In the genomic region with DNA sequence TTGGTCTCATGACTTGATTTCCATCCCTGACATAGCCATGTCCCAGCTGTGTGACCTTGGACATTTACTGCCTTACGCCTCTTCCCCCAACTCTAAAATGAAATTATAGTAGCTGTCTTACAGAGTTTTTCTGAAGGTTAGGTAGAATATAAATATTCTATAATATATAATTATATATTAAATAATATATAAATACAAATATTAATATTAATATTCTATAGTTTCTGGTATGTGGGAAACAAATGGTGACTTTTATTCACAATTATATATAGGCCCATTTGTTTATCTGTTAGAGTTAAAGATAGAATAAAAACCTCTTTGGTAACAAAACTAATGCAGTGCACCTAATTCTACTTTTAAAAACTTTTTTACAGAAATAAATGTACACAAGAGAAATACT, we compare ENCODE assay signal across 12 cellular contexts. TPM values are rescaled to one million over a fixed set of nuclear protein-coding genes. Genes with fewer than 3 reads are reported as not detected.
DNase-seq lines count a peak whose midpoint lies in the region; ATAC-seq, FAIRE-seq and TF ChIP-seq lines count a peak whose summit lies in the region.
"Had no signal": no experiment of that assay in that cellular context is flagged by ENCODE, and none has a peak within 500 bp of the region (broad histone marks: within the 10 kb centered on the region; RNA-seq: fewer than 3 reads in every experiment).

No MANE protein-coding gene starts in this region.

- FAIRE-seq in K562 (lab: Jason Lieb, UNC) (no peak), urothelium cell line (lab: Jason Lieb, UNC) (no peak)

- no peaks in the 10 kb centered on the region for H3K9me1 ChIP-seq in K562 (ENCODE audit: control insufficient read depth, insufficient read depth, low read length)

- TF ChIP-seq EP300 in SK-N-SH (IDR thresholded peaks at IDR 0.05; ENCODE audit: borderline replicate concordance in 1 of 2, low read depth in 1 of 2, low read length in 1 of 2) (no peak), K562 (IDR thresholded peaks at IDR 0.05; ENCODE audit: low read length) (no peak)

- H3K36me3 Mint-ChIP-seq in neural crest cell (ENCODE audit: low read depth): peaks cover 4% of the 10 kb centered on the region

- no peak for TF ChIP-seq CTCF in SK-N-SH (IDR thresholded peaks at IDR 0.05)
- TF ChIP-seq CTCF in LNCaP clone FGC (IDR thresholded peaks at IDR 0.05; ENCODE audit: control insufficient read depth, extremely low read depth, insufficient read depth): no peak
- TF ChIP-seq CTCF in K562 (IDR thresholded peaks at IDR 0.05 in 2 of 3, conservative IDR thresholded peaks at IDR 0.05 in 1 of 3; ENCODE audit: insufficient read depth in 2 of 3, low read depth in 1 of 3, low read length in 3 of 3): no peak
- no peak for TF ChIP-seq CTCF in neural crest cell (conservative IDR thresholded peaks at IDR 0.05)

- peak overlapping the region; percentile 97 for H3K4me2 ChIP-seq in SK-N-SH
- peak overlapping the region; percentile 99 for H3K4me2 ChIP-seq in K562 (ENCODE audit: insufficient read depth, low read length)

- CTCF ChIA-PET in SK-N-SH (lab: Yijun Ruan, JAX): interaction anchor here (3.6 kb wide), 1 partner anchor 48 kb away, joined by 16 read pairs; no protein-coding TSS in a partner anchor
- CTCF ChIA-PET in K562 (lab: Yijun Ruan, JAX; ENCODE audit: low intra/inter-chr PET ratio): no interaction called here

- no peaks in the 10 kb centered on the region for H3K9me2 ChIP-seq in SK-N-SH

- no TSS peak for BruUV-seq in K562 (replicated peaks; lab: Mats Ljungman, UMichigan)

- TF ChIP-seq RAD21 in SK-N-SH (IDR thresholded peaks at IDR 0.05; ENCODE audit: low read length): no peak
- TF ChIP-seq RAD21 in K562 (CRISPR knock-in tag; conservative IDR thresholded peaks at IDR 0.05 in 1 of 2, IDR thresholded peaks at IDR 0.05 in 1 of 2): no peak

- H3K27ac ChIP-seq in SK-N-SH (ENCODE audit: low read depth in 2 of 2, low read length in 1 of 2) (no peak overlapping the region), K562 (ENCODE audit: extremely low read depth, low read depth, low read length) (peak overlapping the region; percentile 86)
- H3K27ac ChIP-seq: thyroid gland had no signal

- no peak for TF ChIP-seq POLR2A in K562 (conservative IDR thresholded peaks at IDR 0.05)

- H4K20me1 ChIP-seq in SK-N-SH (ENCODE audit: insufficient read depth) (no peaks in the 10 kb centered on the region), K562 (replicated peaks; ENCODE audit: control insufficient read depth, insufficient read depth, low read length) (no peaks in the 10 kb centered on the region)

- peaks cover 6% of the 10 kb centered on the region for H3F3A ChIP-seq in SK-N-SH (replicated peaks; ENCODE audit: insufficient read depth)

- H3K4me1 Mint-ChIP-seq in neural crest cell: peaks cover 31% of the 10 kb centered on the region

- H3K36me3 ChIP-seq in SK-N-SH (replicated peaks in 1 of 2; ENCODE audit: control insufficient read depth in 1 of 2, insufficient read depth in 2 of 2, low read length in 1 of 2) (peaks cover 3 to 11% of the 10 kb centered on the region in 2 experiments), K562 (ENCODE audit: control insufficient read depth, insufficient read depth, low read length) (peaks cover 33% of the 10 kb centered on the region)

- intact Hi-C loops in K562 (cut with micrococcal nuclease): loop anchor here (5.0 to 10.0 kb wide), 2 partner anchors 38 to 140 kb away; no protein-coding TSS in a partner anchor

- no peaks in the 10 kb centered on the region for H3K9me3 Mint-ChIP-seq in neural crest cell
- H3K9me3 Mint-ChIP-seq: naive thymus-derived CD8-positive, alpha-beta T cell had no signal

- H3K4me1 ChIP-seq in SK-N-SH (ENCODE audit: control insufficient read depth in 1 of 2, insufficient read depth in 2 of 2, low read depth in 1 of 2, low read length in 1 of 2) (peaks cover 5 to 8% of the 10 kb centered on the region in 2 experiments; a peak in 3 of 4 replicates), K562 (replicated peaks in 1 of 2; ENCODE audit: control insufficient read depth in 2 of 2, insufficient read depth in 2 of 2, low read length in 2 of 2) (peaks cover 1 to 11% of the 10 kb centered on the region in 2 experiments; a peak in 2 of 5 replicates)

- POLR2A ChIA-PET in SK-N-SH (lab: Yijun Ruan, JAX) (no interaction called here), K562 (lab: Yijun Ruan, JAX) (interaction anchor here (0.7 kb wide), 2 partner anchors 10 to 41 kb away, joined by 4 read pairs; no protein-coding TSS in a partner anchor)

- no peaks in the 10 kb centered on the region for H3K27me3 Mint-ChIP-seq in neural crest cell (ENCODE audit: low read depth)

- ATAC-seq in SK-N-SH treated with all-trans-retinoic acid at 6 μM for 48 hours (no peak), K562 (no peak; the same call in 2 of the 3 replicates), HG03460 (IDR thresholded peaks at IDR 0.05; ENCODE audit: unreplicated experiment) (no peak), GM18867 (IDR thresholded peaks at IDR 0.05; ENCODE audit: unreplicated experiment) (no peak)
- ATAC-seq: naive thymus-derived CD8-positive, alpha-beta T cell had no signal

- DNase-seq in SK-N-SH: no peak
- DNase-seq in LNCaP clone FGC (ENCODE audit: low read depth): no peak
- DNase-seq in K562 (ENCODE audit: extremely low read depth in 1 of 4, low spot score in 3 of 4): peak in 1 of 4 experiments; percentile 28
- no peak for DNase-seq in neural crest cell (ENCODE audit: low read depth, low spot score)
- no peak for DNase-seq in urothelium cell line (ENCODE audit: low spot score)
- DNase-seq: central memory CD4-positive, alpha-beta T cell; naive thymus-derived CD8-positive, alpha-beta T cell; stimulated activated CD4-positive, alpha-beta T cell treated with anti-CD3 and anti-CD28 coated beads, Interleukin-2, amount 100 ng/mL, for 24 hours; thyroid gland had no signal

- no peaks in the 10 kb centered on the region for H3K27me3 ChIP-seq in SK-N-SH (ENCODE audit: insufficient read depth)
- no peaks in the 10 kb centered on the region for H3K27me3 ChIP-seq in K562 (ENCODE audit: control insufficient read depth in 2 of 2, insufficient read depth in 2 of 2, low read length in 2 of 2)
- H3K27me3 ChIP-seq: thyroid gland had no signal

- in situ Hi-C loops in K562 (cut with MboI): no loop called here

- H3K9me3 ChIP-seq in SK-N-SH (no peaks in the 10 kb centered on the region), K562 (replicated peaks; ENCODE audit: control insufficient read depth, insufficient read depth, low read depth, low read length) (no peaks in the 10 kb centered on the region)
- H3K9me3 ChIP-seq: thyroid gland had no signal

- H2AFZ ChIP-seq in SK-N-SH (ENCODE audit: low read depth) (no peak overlapping the region; the same call in 1 of the 2 replicates), K562 (ENCODE audit: low read depth, low read length) (peak overlapping the region; percentile 96)

- peak overlapping the region; percentile 70 for H3K4me3 Mint-ChIP-seq in neural crest cell

- H3K79me2 ChIP-seq in SK-N-SH (ENCODE audit: insufficient read depth) (peaks cover 28% of the 10 kb centered on the region), K562 (ENCODE audit: control insufficient read depth, insufficient read depth, low read length) (peaks cover 44% of the 10 kb centered on the region)

- WGBS in SK-N-SH (ENCODE audit: low lambda C conversion rate): 94% methylated on average over 1 of the region's 1 CpG
- WGBS in K562 (ENCODE audit: insufficient coverage, low coverage, missing lambda C conversion rate): 13% methylated on average over 1 of the region's 1 CpG

- H3K9ac ChIP-seq in SK-N-SH (no peak overlapping the region), K562 (ENCODE audit: insufficient read depth in 1 of 2, low read depth in 2 of 2, low read length in 2 of 2) (peak overlapping the region; percentile 62 to 89; a peak in 3 of 4 replicates)

- no peak overlapping the region for H3K27ac Mint-ChIP-seq in neural crest cell (ENCODE audit: unreplicated experiment)

- H3K4me3 ChIP-seq in SK-N-SH (ENCODE audit: low read depth in 2 of 2, low read length in 1 of 2) (peak overlapping the region in 1 of 2 experiments; percentile 81; a peak in 2 of 4 replicates), LNCaP clone FGC (ENCODE audit: low read depth, low read length) (peak overlapping the region; percentile 92), K562 (peak overlapping the region; percentile 79)

TF ChIP-seq in SK-N-SH, 30 proteins besides CTCF, POLR2A, EP300 and RAD21 (continues in another document):
- TF ChIP-seq CHD2 (IDR thresholded peaks at IDR 0.05; ENCODE audit: low read length, partially characterized antibody): no peak
- TF ChIP-seq NRF1 (IDR thresholded peaks at IDR 0.05; ENCODE audit: low read depth, low read length): no peak
- TF ChIP-seq POLR2AphosphoS5 (IDR thresholded peaks at IDR 0.05; ENCODE audit: low read depth, low read length): no peak

TF ChIP-seq in SK-N-SH treated with all-trans-retinoic acid at 6 μM for 48 hours, 23 proteins besides CTCF, POLR2A, EP300 and RAD21 (continues in another document):
- TF ChIP-seq ZC3H10 (CRISPR knock-in tag; IDR thresholded peaks at IDR 0.05): no peak

TF ChIP-seq in K562, 482 proteins besides CTCF, POLR2A, EP300 and RAD21 (continues in another document):
- TF ChIP-seq ETV6 (IDR thresholded peaks at IDR 0.05; ENCODE audit: borderline replicate concordance in 1 of 2, low read depth in 2 of 2, low read length in 1 of 2) (no peak), ETV6 (CRISPR knock-in tag; IDR thresholded peaks at IDR 0.05; ENCODE audit: borderline replicate concordance) (no peak), ZBTB8A (IDR thresholded peaks at IDR 0.05; ENCODE audit: partially characterized antibody) (no peak)

RNA-seq across cellular contexts. Expression of a gene that starts 1.7 kb away (rescaled TPM):
- 9.6 and 11.5 TPM in 2 replicates for polyA plus RNA-seq in SK-N-SH (2012; rRNA removed)
- polyA plus RNA-seq in SK-N-SH (2012; cell fraction: cytosol; rRNA removed): 15.4 and 20.1 TPM in 2 replicates
- 4.4 and 7.9 TPM in 2 replicates for polyA plus RNA-seq in SK-N-SH (2012; cell fraction: nucleus; rRNA removed)
- 27.9 and 67.2 TPM in 2 replicates for total RNA-seq in K562 (2011; cell fraction: chromatin; rRNA removed; ENCODE audit: low replicate concordance)
- total RNA-seq in K562 (2011; cell fraction: nucleolus; rRNA removed): 10.7 and 16.6 TPM in 2 replicates
- total RNA-seq in K562 (2011; cell fraction: nucleoplasm; rRNA removed): 29.2 and 30.0 TPM in 2 replicates
- total RNA-seq in K562 (2014; rRNA removed): 34.7 and 34.8 TPM in 2 replicates
- total RNA-seq in K562 (2014; rRNA removed; fragmentation: Illumina TruSeq; extraction: Trizol): 63.1 and 71.3 TPM in 2 replicates
- total RNA-seq in K562 (2015; rRNA removed; fragmentation: Illumina TruSeq; extraction: Trizol): 49.6 and 51.5 TPM in 2 replicates
- total RNA-seq in K562 (2021): 48.9 and 52.4 TPM in 2 replicates
- polyA plus RNA-seq in K562 (2011; rRNA removed): 31.0 and 54.5 TPM in 2 replicates
- polyA plus RNA-seq in K562 (2011; cell fraction: cytosol; rRNA removed): 8.7 and 13.6 TPM in 2 replicates
- 13.1 and 14.4 TPM in 2 replicates for polyA plus RNA-seq in K562 (2011; cell fraction: nucleus; rRNA removed)
- polyA plus RNA-seq in K562 (2012): 33.5 and 36.3 TPM in 2 replicates
- polyA plus RNA-seq in K562 (2014; fragmentation: Illumina TruSeq; extraction: Trizol): 42.2 and 51.2 TPM in 2 replicates
- 10 to 100 TPM; 28.4 to 45.6 TPM for polyA plus RNA-seq in K562 (2014; fragmentation: Nextera tagmentation; extraction: Ambion mirVana)
- polyA plus RNA-seq in K562 (2014; rRNA removed): 30.7 and 38.0 TPM in 2 replicates
- polyA minus RNA-seq in K562 (2011; rRNA and poly(A)+ RNA removed): 50.4 and 62.6 TPM in 2 replicates
- 18.8 and 22.4 TPM in 2 replicates for polyA minus RNA-seq in K562 (2011; cell fraction: cytosol; rRNA and poly(A)+ RNA removed)
- polyA minus RNA-seq in K562 (2011; cell fraction: nucleus; rRNA and poly(A)+ RNA removed): 17.2 and 27.7 TPM in 2 replicates
- total RNA-seq in neural crest cell: 47.4 and 53.7 TPM in 2 replicates
